8 cellular contexts compared by ENCODE assay signal in genomic region chr17:61139219-61139618, GRCh38.
A peak's percentile ranks its signal among the peaks of the same experiment; 100 is the strongest.
DNase-seq lines count a peak whose midpoint lies in the region; ATAC-seq and TF ChIP-seq lines count a peak whose summit lies in the region.

No MANE protein-coding gene starts in this region.

- no peaks in the 10 kb centered on the region for H3K36me3 ChIP-seq in SK-N-SH (replicated peaks in 1 of 2; ENCODE audit: control insufficient read depth in 1 of 2, insufficient read depth in 2 of 2, low read length in 1 of 2)
- no peaks in the 10 kb centered on the region for H3K36me3 ChIP-seq in adipocyte (ENCODE audit: control insufficient read depth, insufficient read depth, low read length, severe bottlenecking)
- no peaks in the 10 kb centered on the region for H3K36me3 ChIP-seq in osteoblast (ENCODE audit: insufficient read depth, low read length)
- no peaks in the 10 kb centered on the region for H3K36me3 ChIP-seq in H7 (replicated peaks; ENCODE audit: control insufficient read depth, insufficient read depth, low read length)

- ATAC-seq in GM19043 (IDR thresholded peaks at IDR 0.05; ENCODE audit: low read depth, unreplicated experiment) (peak; percentile 98), HG03108 (IDR thresholded peaks at IDR 0.05; ENCODE audit: unreplicated experiment) (peak; percentile 99)

- H3K79me2 ChIP-seq in SK-N-SH (ENCODE audit: insufficient read depth) (no peaks in the 10 kb centered on the region), osteoblast (ENCODE audit: insufficient read depth, low read length) (no peaks in the 10 kb centered on the region)

- DNase-seq in SK-N-SH, result no peak
- DNase-seq in adipocyte (ENCODE audit: low read depth), result peak; percentile 64
- peak; percentile 84 for DNase-seq in osteoblast (ENCODE audit: insufficient read length, low spot score, missing footprints)
- no peak for DNase-seq in NCI-H524 treated with DMSO at 0.1 percent for 48 hours (lab: John Stamatoyannopoulos, UW)
- no peak for DNase-seq in D341Med (ENCODE audit: low spot score)
- DNase-seq in H7, result no peak

- H3K4me2 ChIP-seq in SK-N-SH, result peak overlapping the region; percentile 18
- H3K4me2 ChIP-seq in osteoblast (ENCODE audit: insufficient read depth, low read length), result peak overlapping the region; percentile 65

- H3K4me1 ChIP-seq in SK-N-SH (ENCODE audit: control insufficient read depth in 1 of 2, insufficient read depth in 2 of 2, low read depth in 1 of 2, low read length in 1 of 2) (peaks cover 33 to 41% of the 10 kb centered on the region in 2 experiments), adipocyte (ENCODE audit: control insufficient read depth, insufficient read depth, low read length) (peaks cover 15% of the 10 kb centered on the region), osteoblast (ENCODE audit: insufficient read depth, low read length) (peaks cover 11% of the 10 kb centered on the region)

- peaks cover 41% of the 10 kb centered on the region for H3F3A ChIP-seq in SK-N-SH (replicated peaks; ENCODE audit: insufficient read depth)

- peak overlapping the region; percentile 58 to 80 for H3K27ac ChIP-seq in SK-N-SH (ENCODE audit: low read depth in 2 of 2, low read length in 1 of 2)
- no peak overlapping the region for H3K27ac ChIP-seq in osteoblast (ENCODE audit: low read depth, low read length)

- TF ChIP-seq RAD21 in SK-N-SH (IDR thresholded peaks at IDR 0.05; ENCODE audit: low read length), result no peak; the same call in 1 of the 2 replicates

- H3K9me2 ChIP-seq in SK-N-SH, result no peaks in the 10 kb centered on the region

- H2AFZ ChIP-seq in SK-N-SH (ENCODE audit: low read depth), result peak overlapping the region; percentile 71
- H2AFZ ChIP-seq in osteoblast (ENCODE audit: low read length), result peak overlapping the region; percentile 9

- TF ChIP-seq CTCF in SK-N-SH (IDR thresholded peaks at IDR 0.05), result no peak
- TF ChIP-seq CTCF in osteoblast (IDR thresholded peaks at IDR 0.05; ENCODE audit: extremely low read depth, low read depth, low read length), result no peak

- H3K4me3 ChIP-seq in SK-N-SH (ENCODE audit: low read depth in 2 of 2, low read length in 1 of 2) (peak overlapping the region in 1 of 2 experiments; percentile 1; a peak in 1 of 4 replicates), adipocyte (ENCODE audit: low read length) (peak overlapping the region; percentile 44), osteoblast (ENCODE audit: insufficient read depth, low read length) (no peak overlapping the region), H7 (ENCODE audit: insufficient read depth, low read depth, low read length) (no peak overlapping the region)

- CTCF ChIA-PET in SK-N-SH (lab: Yijun Ruan, JAX), result interaction anchor here (0.7 to 2.2 kb wide), 2 partner anchors 273 to 384 kb away, joined by 3 to 8 read pairs; no protein-coding TSS in a partner anchor

- TF ChIP-seq EP300 in SK-N-SH (IDR thresholded peaks at IDR 0.05; ENCODE audit: borderline replicate concordance in 1 of 2, low read depth in 1 of 2, low read length in 1 of 2), result peak in 1 of 2 experiments; percentile 76; a peak in 2 of 4 replicates

- H3K9ac ChIP-seq in SK-N-SH, result peak overlapping the region; percentile 28; the same call in 1 of the 2 replicates
- peak overlapping the region; percentile 39 for H3K9ac ChIP-seq in adipocyte (ENCODE audit: low read length)

- 32% methylated on average over 4 of the region's 4 CpGs for WGBS in SK-N-SH (ENCODE audit: low lambda C conversion rate)

- no peaks in the 10 kb centered on the region for H3K9me3 ChIP-seq in SK-N-SH
- no peaks in the 10 kb centered on the region for H3K9me3 ChIP-seq in adipocyte (ENCODE audit: control insufficient read depth, low read length)
- no peaks in the 10 kb centered on the region for H3K9me3 ChIP-seq in osteoblast (ENCODE audit: low read depth, low read length)

- H3K27me3 ChIP-seq in SK-N-SH (ENCODE audit: insufficient read depth) (no peaks in the 10 kb centered on the region), adipocyte (replicated peaks; ENCODE audit: control insufficient read depth, insufficient read depth, low read length) (no peaks in the 10 kb centered on the region), osteoblast (ENCODE audit: insufficient read depth, low read length) (no peaks in the 10 kb centered on the region), H7 (ENCODE audit: control insufficient read depth, insufficient read depth, low read length) (no peaks in the 10 kb centered on the region)

- POLR2A ChIA-PET in SK-N-SH (lab: Yijun Ruan, JAX), result interaction anchor here (1.2 kb wide), 1 partner anchor 8 kb away, joined by 3 read pairs; no protein-coding TSS in a partner anchor

- H4K20me1 ChIP-seq in SK-N-SH (ENCODE audit: insufficient read depth), result no peaks in the 10 kb centered on the region
- H4K20me1 ChIP-seq in osteoblast (ENCODE audit: insufficient read depth, low read length), result no peaks in the 10 kb centered on the region

TF ChIP-seq in SK-N-SH, 30 proteins besides CTCF, POLR2A, EP300 and RAD21 (continues in another document):
- TF ChIP-seq TEAD4 (IDR thresholded peaks at IDR 0.05; ENCODE audit: borderline replicate concordance, insufficient read depth) (peak; percentile 46; the same call in 1 of the 2 replicates), MXI1 (IDR thresholded peaks at IDR 0.05; ENCODE audit: low read depth, low read length) (no peak), NRF1 (IDR thresholded peaks at IDR 0.05; ENCODE audit: low read depth, low read length) (no peak), EZH2phosphoT487 (IDR thresholded peaks at IDR 0.05; ENCODE audit: borderline replicate concordance, low read depth) (no peak), PBX3 (IDR thresholded peaks at IDR 0.05) (peak; percentile 62), JUND (IDR thresholded peaks at IDR 0.05) (peak; percentile 29; the same call in 1 of the 2 replicates), SMC3 (IDR thresholded peaks at IDR 0.05; ENCODE audit: low read depth, low read length) (no peak), FOXM1 (IDR thresholded peaks at IDR 0.05; ENCODE audit: low read depth) (no peak), GATA2 (CRISPR knock-in tag; IDR thresholded peaks at IDR 0.05) (no peak), TAF1 (IDR thresholded peaks at IDR 0.05; ENCODE audit: borderline replicate concordance, low read depth, low read length) (0 out of 2 replicates have a peak, but pooled peaks have one; percentile 12), FOXJ3 (CRISPR knock-in tag; IDR thresholded peaks at IDR 0.05) (no peak), CHD2 (IDR thresholded peaks at IDR 0.05; ENCODE audit: low read length, partially characterized antibody) (no peak), RCOR1 (IDR thresholded peaks at IDR 0.05; ENCODE audit: low read length) (no peak), TCF12 (IDR thresholded peaks at IDR 0.05) (peak; percentile 91), YY1 (IDR thresholded peaks at IDR 0.05; ENCODE audit: low read depth) (peak; percentile 70; the same call in 1 of the 2 replicates), RXRA (IDR thresholded peaks at IDR 0.05; ENCODE audit: borderline replicate concordance, low read depth) (peak; percentile 89; the same call in 1 of the 2 replicates), ELF1 (IDR thresholded peaks at IDR 0.05) (peak; percentile 54; the same call in 1 of the 2 replicates), USF2 (IDR thresholded peaks at IDR 0.05; ENCODE audit: borderline replicate concordance, low read depth, low read length) (no peak), ZBTB33 (IDR thresholded peaks at IDR 0.05; ENCODE audit: borderline replicate concordance, low read depth) (no peak), POLR2AphosphoS5 (IDR thresholded peaks at IDR 0.05; ENCODE audit: low read depth, low read length) (peak; percentile 47; the same call in 1 of the 2 replicates), RFX5 (IDR thresholded peaks at IDR 0.05; ENCODE audit: low read length) (no peak), MAX (IDR thresholded peaks at IDR 0.05; ENCODE audit: low read depth) (peak; percentile 93)

Comparison
In these comparisons a context has a peak if more than half of its experiments do, and no peak if none do; other contexts are left out.
1. DNase-seq: peak in adipocyte (single experiment) and osteoblast (single experiment); none in SK-N-SH (single experiment), NCI-H524 treated with DMSO at 0.1 percent for 48 hours (single experiment), D341Med (single experiment) and H7 (single experiment).